9 cellular contexts compared by ENCODE assay signal in genomic region chr7:153193144-153193595, GRCh38.
DNase-seq lines count a peak whose midpoint lies in the region; ATAC-seq and TF ChIP-seq lines count a peak whose summit lies in the region.
"Had no signal": no experiment of that assay in that cellular context is flagged by ENCODE, and none has a peak within 500 bp of the region (broad histone marks: within the 10 kb centered on the region; RNA-seq: fewer than 3 reads in every experiment).

No MANE protein-coding gene starts in this region.

- no peaks in the 10 kb centered on the region for H3K4me1 ChIP-seq in left lung
- H3K4me1 ChIP-seq: SJSA1 had no signal

- peak; percentile 56 to 64 for TF ChIP-seq CTCF in left lung (IDR thresholded peaks at IDR 0.05)

- no peaks in the 10 kb centered on the region for H3K4me1 Mint-ChIP-seq in activated naive CD8-positive, alpha-beta T cell treated with anti-CD3 and anti-CD28 coated beads for 36 hours

- no peaks in the 10 kb centered on the region for H3K9me3 Mint-ChIP-seq in activated naive CD8-positive, alpha-beta T cell treated with anti-CD3 and anti-CD28 coated beads for 36 hours

- H3K27me3 ChIP-seq in left lung = no peaks in the 10 kb centered on the region
- H3K27me3 ChIP-seq: SJSA1 had no signal

- H3K36me3 Mint-ChIP-seq in activated naive CD8-positive, alpha-beta T cell treated with anti-CD3 and anti-CD28 coated beads for 36 hours = no peaks in the 10 kb centered on the region

- intact Hi-C loops in left lung (cut with DNase I) = no loop called here

- H3K4me3 Mint-ChIP-seq in activated naive CD8-positive, alpha-beta T cell treated with anti-CD3 and anti-CD28 coated beads for 36 hours = no peak overlapping the region

- ATAC-seq in HG03432 (IDR thresholded peaks at IDR 0.05; ENCODE audit: unreplicated experiment) (peak; percentile 71), left lung (peak; percentile 97)

- H3K27ac Mint-ChIP-seq in activated naive CD8-positive, alpha-beta T cell treated with anti-CD3 and anti-CD28 coated beads for 36 hours = no peak overlapping the region

- no peaks in the 10 kb centered on the region for H3K27me3 Mint-ChIP-seq in activated naive CD8-positive, alpha-beta T cell treated with anti-CD3 and anti-CD28 coated beads for 36 hours

- no peaks in the 10 kb centered on the region for H3K36me3 ChIP-seq in left lung
- H3K36me3 ChIP-seq: SJSA1 had no signal

- DNase-seq in NCI-H446 (lab: John Stamatoyannopoulos, UW) (peak; percentile 18 to 64), NCI-H446 treated with DMSO at 0.1 percent for 48 hours (lab: John Stamatoyannopoulos, UW) (no peak), left lung (peak in 1 of 2 donors; percentile 83), cortex of kidney (lab: John Stamatoyannopoulos, UW) (no peak), kidney glomerular epithelial cell (lab: John Stamatoyannopoulos, UW) (no peak), dedifferentiated amniotic fluid mesenchymal stem cell (ENCODE audit: extremely low spot score) (no peak)
- DNase-seq in activated naive CD8-positive, alpha-beta T cell treated with anti-CD3 and anti-CD28 coated beads for 36 hours = peak; percentile 18

- no peaks in the 10 kb centered on the region for H3K9me3 ChIP-seq in left lung

- no peak overlapping the region for H3K27ac ChIP-seq in left lung
- H3K27ac ChIP-seq: SJSA1 had no signal

- H3K4me3 ChIP-seq in left lung = no peak overlapping the region
- H3K4me3 ChIP-seq: SJSA1 had no signal

Comparison
In these comparisons a context has a peak if more than half of its experiments do, and no peak if none do; other contexts are left out.
1. DNase-seq: peak in NCI-H446 (2 of 2) and activated naive CD8-positive, alpha-beta T cell treated with anti-CD3 and anti-CD28 coated beads for 36 hours (single experiment); none in NCI-H446 treated with DMSO at 0.1 percent for 48 hours (single experiment), cortex of kidney (single experiment), kidney glomerular epithelial cell (single experiment) and dedifferentiated amniotic fluid mesenchymal stem cell (single experiment).